ENCODE assay signal across 2 cellular contexts in genomic region chr9:6272229-6272597, GRCh38.
TF ChIP-seq lines count a peak whose summit lies in the region.

No MANE protein-coding gene starts in this region.

TF ChIP-seq in IMR-90, 13 proteins besides CTCF, POLR2A, EP300 and RAD21:
- no peak for TF ChIP-seq MAZ (IDR thresholded peaks at IDR 0.05; ENCODE audit: borderline replicate concordance, low read depth, low read length)
- TF ChIP-seq FOS (IDR thresholded peaks at IDR 0.05; ENCODE audit: low read depth, low read length): peak; percentile 51; the same call in 1 of the 2 replicates
- TF ChIP-seq BHLHE40 (IDR thresholded peaks at IDR 0.05; ENCODE audit: low read depth, low read length): no peak
- TF ChIP-seq RCOR1 (IDR thresholded peaks at IDR 0.05; ENCODE audit: insufficient replicate concordance, low read length): no peak
- no peak for TF ChIP-seq USF2 (IDR thresholded peaks at IDR 0.05; ENCODE audit: low read depth, low read length)
- TF ChIP-seq SMC3 (IDR thresholded peaks at IDR 0.05; ENCODE audit: low read depth, low read length): no peak
- TF ChIP-seq CEBPB (IDR thresholded peaks at IDR 0.05; ENCODE audit: low read depth, low read length): peak; percentile 98
- no peak for TF ChIP-seq MXI1 (IDR thresholded peaks at IDR 0.05; ENCODE audit: borderline replicate concordance, low read depth, low read length)
- no peak for TF ChIP-seq ELK1 (IDR thresholded peaks at IDR 0.05; ENCODE audit: borderline replicate concordance, low read depth, low read length)

TF ChIP-seq in HepG2, 621 proteins besides CTCF, POLR2A, EP300 and RAD21 (continues in another document):
- TF ChIP-seq SYNCRIP (IDR thresholded peaks at IDR 0.05; ENCODE audit: insufficient read depth, low read depth, low read length): no peak
- no peak for TF ChIP-seq RNF219 (CRISPR knock-in tag; IDR thresholded peaks at IDR 0.05)
- TF ChIP-seq FOXO1 (CRISPR knock-in tag; IDR thresholded peaks at IDR 0.05): peak; percentile 25; the same call in 1 of the 2 replicates
- TF ChIP-seq ZMAT5 (CRISPR knock-in tag; IDR thresholded peaks at IDR 0.05; ENCODE audit: borderline replicate concordance, low read depth): no peak
- TF ChIP-seq DDIT3 (CRISPR knock-in tag; IDR thresholded peaks at IDR 0.05): no peak
- TF ChIP-seq CEBPG (CRISPR knock-in tag; IDR thresholded peaks at IDR 0.05): peak; percentile 89
- TF ChIP-seq ZNF331 (CRISPR knock-in tag; IDR thresholded peaks at IDR 0.05): 0 out of 2 replicates have a peak, but pooled peaks have one; percentile 43
- no peak for TF ChIP-seq DRAP1 (CRISPR knock-in tag; IDR thresholded peaks at IDR 0.05)
- TF ChIP-seq ATF4 (CRISPR knock-in tag; IDR thresholded peaks at IDR 0.05): no peak
- TF ChIP-seq SP4 (CRISPR knock-in tag; IDR thresholded peaks at IDR 0.05): no peak
- peak; percentile 53 for TF ChIP-seq ELF3 (CRISPR knock-in tag; IDR thresholded peaks at IDR 0.05)
- TF ChIP-seq PAXIP1 (CRISPR knock-in tag; conservative IDR thresholded peaks at IDR 0.05): peak; percentile 65
- no peak for TF ChIP-seq ZNF629 (CRISPR knock-in tag; conservative IDR thresholded peaks at IDR 0.05)
- peak; percentile 56; the same call in 1 of the 2 replicates for TF ChIP-seq ARID3A (IDR thresholded peaks at IDR 0.05; ENCODE audit: low read depth, low read length)
- no peak for TF ChIP-seq NONO (IDR thresholded peaks at IDR 0.05)
- TF ChIP-seq NONO (CRISPR knock-in tag; conservative IDR thresholded peaks at IDR 0.05): peak; percentile 29; the same call in 1 of the 2 replicates
- no peak for TF ChIP-seq RCOR2 (CRISPR knock-in tag; IDR thresholded peaks at IDR 0.05)
- TF ChIP-seq SALL1 (CRISPR knock-in tag; IDR thresholded peaks at IDR 0.05): peak; percentile 34; the same call in 1 of the 2 replicates
- TF ChIP-seq RFX5 (IDR thresholded peaks at IDR 0.05; ENCODE audit: low read depth, low read length): no peak
- TF ChIP-seq ZNF432 (CRISPR knock-in tag; IDR thresholded peaks at IDR 0.05; ENCODE audit: borderline replicate concordance): no peak
- no peak for TF ChIP-seq SP1 (IDR thresholded peaks at IDR 0.05)
- TF ChIP-seq SP1 (CRISPR knock-in tag; IDR thresholded peaks at IDR 0.05): no peak
- no peak for TF ChIP-seq SNAPC2 (CRISPR knock-in tag; IDR thresholded peaks at IDR 0.05)
- TF ChIP-seq BRD4 (CRISPR knock-in tag; IDR thresholded peaks at IDR 0.05): no peak
- no peak for TF ChIP-seq ZNF709 (CRISPR knock-in tag; IDR thresholded peaks at IDR 0.05)
- TF ChIP-seq TFE3 (CRISPR knock-in tag; IDR thresholded peaks at IDR 0.05): no peak
- no peak for TF ChIP-seq WIZ (CRISPR knock-in tag; IDR thresholded peaks at IDR 0.05)
- no peak for TF ChIP-seq ZBTB4 (CRISPR knock-in tag; IDR thresholded peaks at IDR 0.05; ENCODE audit: borderline replicate concordance)
- no peak for TF ChIP-seq RFX3 (CRISPR knock-in tag; IDR thresholded peaks at IDR 0.05)
- TF ChIP-seq HNF4A (CRISPR knock-in tag; IDR thresholded peaks at IDR 0.05): peak; percentile 64
- no peak for TF ChIP-seq GTF2F1 (IDR thresholded peaks at IDR 0.05; ENCODE audit: low read length)
- TF ChIP-seq SNRNP70 (IDR thresholded peaks at IDR 0.05; ENCODE audit: low read depth, low read length): no peak
- TF ChIP-seq ZFAT (CRISPR knock-in tag; conservative IDR thresholded peaks at IDR 0.05): no peak
- TF ChIP-seq ZNF543 (CRISPR knock-in tag; IDR thresholded peaks at IDR 0.05): no peak
- no peak for TF ChIP-seq NRL (CRISPR knock-in tag; IDR thresholded peaks at IDR 0.05; ENCODE audit: borderline replicate concordance)
- TF ChIP-seq ZNF138 (CRISPR knock-in tag; IDR thresholded peaks at IDR 0.05; ENCODE audit: low read depth): no peak
- no peak for TF ChIP-seq CHCHD3 (CRISPR knock-in tag; IDR thresholded peaks at IDR 0.05)
- TF ChIP-seq SMC3 (IDR thresholded peaks at IDR 0.05; ENCODE audit: low read length): peak; percentile 14; the same call in 1 of the 2 replicates
- TF ChIP-seq ZNF790 (CRISPR knock-in tag; IDR thresholded peaks at IDR 0.05; ENCODE audit: borderline replicate concordance): no peak
- TF ChIP-seq NKX3-1 (CRISPR knock-in tag; IDR thresholded peaks at IDR 0.05): no peak
- TF ChIP-seq FOXK1 (CRISPR knock-in tag; IDR thresholded peaks at IDR 0.05; ENCODE audit: borderline replicate concordance, low read depth): no peak
- TF ChIP-seq ZFY (CRISPR knock-in tag; IDR thresholded peaks at IDR 0.05): no peak
- peak; percentile 63 for TF ChIP-seq GATAD2A (CRISPR knock-in tag; IDR thresholded peaks at IDR 0.05)
- peak; percentile 61; the same call in 1 of the 2 replicates for TF ChIP-seq TFAP4 (IDR thresholded peaks at IDR 0.05; ENCODE audit: borderline replicate concordance, low read depth)
